16 cellular contexts compared by ENCODE assay signal in the genomic region with DNA sequence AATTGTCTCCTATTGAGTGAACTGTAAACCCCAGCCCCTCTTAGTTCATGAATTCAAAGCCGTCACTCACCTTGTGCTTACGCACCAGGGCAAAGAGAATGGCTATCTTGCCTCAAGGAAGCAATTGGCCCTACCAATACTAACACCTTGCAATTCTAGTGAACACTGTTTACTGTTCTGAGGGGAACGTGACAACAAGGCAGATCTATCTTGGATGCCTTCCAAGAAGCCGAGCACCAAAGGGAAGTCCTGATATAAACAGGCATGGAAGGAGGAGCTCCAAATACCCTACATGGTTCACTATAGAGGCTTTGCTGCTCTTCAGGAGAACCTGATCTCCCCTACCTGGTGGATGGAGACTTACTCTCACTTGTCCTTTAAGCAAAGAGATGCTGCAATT. TPM values are rescaled to one million over a fixed set of nuclear protein-coding genes. Genes with fewer than 3 reads are reported as not detected.
A peak's percentile ranks its signal among the peaks of the same experiment; 100 is the strongest.
DNase-seq lines count a peak whose midpoint lies in the region; ATAC-seq and TF ChIP-seq lines count a peak whose summit lies in the region.
"Had no signal": no experiment of that assay in that cellular context is flagged by ENCODE, and none has a peak within 500 bp of the region (broad histone marks: within the 10 kb centered on the region; RNA-seq: fewer than 3 reads in every experiment).

No MANE protein-coding gene starts in this region.

- H3K27ac ChIP-seq in left lung: no peak overlapping the region
- H3K27ac ChIP-seq: testis had no signal

- H3K4me3 ChIP-seq in left lung: no peak overlapping the region
- H3K4me3 ChIP-seq in BE2C (ENCODE audit: low read depth, low read length): no peak overlapping the region
- H3K4me3 ChIP-seq: testis had no signal

- no peak for TF ChIP-seq CTCF in left lung (IDR thresholded peaks at IDR 0.05)
- TF ChIP-seq CTCF in BE2C (IDR thresholded peaks at IDR 0.05; ENCODE audit: low read depth, low read length): no peak

- no peaks in the 10 kb centered on the region for H3K36me3 ChIP-seq in left lung
- H3K36me3 ChIP-seq in BE2C: no peaks in the 10 kb centered on the region

- intact Hi-C loops in left colon (cut with DNase I, micrococcal nuclease): no loop called here
- intact Hi-C loops in left lung (cut with DNase I): no loop called here

- DNase-seq in DMS 273 (lab: John Stamatoyannopoulos, UW; ENCODE audit: unreplicated experiment) (peak; percentile 75), NCI-H1436 (lab: John Stamatoyannopoulos, UW) (peak; percentile 15), NCI-H748 treated with DMSO at 0.1 percent for 48 hours (lab: John Stamatoyannopoulos, UW) (peak; percentile 90), left colon (peak; percentile 13 to 29), T1000 (lab: John Stamatoyannopoulos, UW) (no peak), left lung (no peak), BE2C (no peak)
- DNase-seq: activated CD4-positive, alpha-beta T cell treated with anti-CD3 and anti-CD28 coated beads, Interleukin-2, amount 50 U/mL, for 48 hours; H9; KG1; mesenchymal stem cell; testis had no signal

- H3K9me3 ChIP-seq in left lung: no peaks in the 10 kb centered on the region
- H3K9me3 ChIP-seq in BE2C: no peaks in the 10 kb centered on the region
- H3K9me3 ChIP-seq: testis had no signal

- H3K27me3 ChIP-seq in left lung (peaks cover 17 to 55% of the 10 kb centered on the region in 2 donors), BE2C (peaks cover 25% of the 10 kb centered on the region)
- H3K27me3 ChIP-seq: testis had no signal

- ATAC-seq in left colon (peak; percentile 69), GM21717 (IDR thresholded peaks at IDR 0.05; ENCODE audit: unreplicated experiment) (no peak), left lung (no peak)

- H3K4me1 ChIP-seq in left lung (peaks cover 0 to 4% of the 10 kb centered on the region in 2 donors), BE2C (no peaks in the 10 kb centered on the region)
- H3K4me1 ChIP-seq: testis had no signal

RNA-seq across cellular contexts. Expression of gene PLPPR1, which starts 1.7 kb away (rescaled TPM):
- total RNA-seq in left colon (under 1 TPM; 0.46 to 0.73 TPM), left lung (1 to 10 TPM; 1.6 to 1.9 TPM)
- not detected for polyA plus RNA-seq in BE2C (2012; ENCODE audit: insufficient read depth, insufficient read length, low read depth)
- total RNA-seq: activated T-helper 1 cell treated with anti-CD3 and anti-CD28 coated beads, Interleukin-12 subunit alpha, Interleukin-12 subunit beta, Interleukin-2, Interleukin-4 antibody, amounts not matched to agents 30 ng/mL and 10 ng/mL and 1 ng/mL, durations not matched to agents 14 hours and 24 hours and 36 hours; dermis microvascular lymphatic vessel endothelial cell; osteocyte had no signal

Comparison
In these comparisons a context has a peak if more than half of its experiments do, and no peak if none do; other contexts are left out.
1. DNase-seq: peak in DMS 273 (single experiment), NCI-H1436 (single experiment), NCI-H748 treated with DMSO at 0.1 percent for 48 hours (single experiment) and left colon (2 of 2); none in T1000 (single experiment), left lung (0 of 2) and BE2C (single experiment).